31 cellular contexts compared by ENCODE assay signal in the genomic region with DNA sequence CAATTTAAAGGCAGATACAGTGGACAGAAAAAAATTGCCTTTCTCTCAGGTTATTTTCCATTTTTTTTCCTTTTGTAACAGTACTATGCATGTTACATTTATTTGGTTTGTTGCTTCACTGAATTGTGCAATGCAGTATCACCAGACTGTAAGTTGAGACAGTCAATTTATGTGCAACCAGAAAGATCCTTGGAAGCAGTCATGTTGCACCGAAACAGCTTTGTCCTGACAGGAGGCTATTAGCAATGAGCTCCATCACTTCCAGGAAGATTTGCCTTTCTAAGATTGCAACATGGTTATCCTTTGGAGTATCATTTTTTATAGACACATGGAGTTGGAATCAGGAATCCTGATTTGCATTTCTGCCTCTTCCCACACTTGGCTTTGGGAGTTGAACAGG.
DNase-seq lines count a peak whose midpoint lies in the region; ATAC-seq and TF ChIP-seq lines count a peak whose summit lies in the region.
"Had no signal": no experiment of that assay in that cellular context is flagged by ENCODE, and none has a peak within 500 bp of the region (broad histone marks: within the 10 kb centered on the region; RNA-seq: fewer than 3 reads in every experiment).

No MANE protein-coding gene starts in this region.

- peaks cover 11% of the 10 kb centered on the region for H3K27me3 Mint-ChIP-seq in activated naive CD4-positive, alpha-beta T cell treated with anti-CD3 and anti-CD28 coated beads for 36 hours (ENCODE audit: low read depth)
- H3K27me3 Mint-ChIP-seq: activated CD4-positive, alpha-beta T cell treated with anti-CD3 and anti-CD28 coated beads, Interleukin-2, amount 10 ng/mL, durations not matched to agents 24 days and 14 days; stimulated activated memory B cell treated with anti-CD40 and anti-IgM and Interleukin-4, amounts not matched to agents 10 μg/mL and 1 μg/mL and 100 μg/mL, for 72 hours had no signal

- H3K27me3 ChIP-seq in IMR-90 (ENCODE audit: control insufficient read depth, insufficient read depth, low read length): no peaks in the 10 kb centered on the region
- no peaks in the 10 kb centered on the region for H3K27me3 ChIP-seq in mesenchymal stem cell (ENCODE audit: control insufficient read depth in 1 of 2, insufficient read depth in 1 of 2, low read length in 2 of 2)
- H3K27me3 ChIP-seq: upper lobe of left lung had no signal

- in situ Hi-C loops in IMR-90 (cut with MboI; ENCODE audit: low sequenced_read_pairs): no loop called here

- H3K4me1 Mint-ChIP-seq in activated naive CD4-positive, alpha-beta T cell treated with anti-CD3 and anti-CD28 coated beads for 36 hours (ENCODE audit: low read depth): peaks cover 3% of the 10 kb centered on the region
- H3K4me1 Mint-ChIP-seq: activated CD4-positive, alpha-beta T cell treated with anti-CD3 and anti-CD28 coated beads, Interleukin-2, amount 10 ng/mL, durations not matched to agents 24 days and 14 days; central memory CD8-positive, alpha-beta T cell; natural killer cell; stimulated activated memory B cell treated with anti-CD40 and anti-IgM and Interleukin-4, amounts not matched to agents 10 μg/mL and 1 μg/mL and 100 μg/mL, for 72 hours; T-cell had no signal

- H3K56ac ChIP-seq in IMR-90 (ENCODE audit: extremely low read depth, insufficient read depth, low read length): no peak overlapping the region

- H3K9me3 ChIP-seq in IMR-90 (ENCODE audit: control insufficient read depth, insufficient read depth, low read length): no peaks in the 10 kb centered on the region
- peaks cover 13% of the 10 kb centered on the region for H3K9me3 ChIP-seq in mesenchymal stem cell (ENCODE audit: control insufficient read depth, low read length)
- no peaks in the 10 kb centered on the region for H3K9me3 ChIP-seq in mucosa of descending colon
- H3K9me3 ChIP-seq: psoas muscle, SJSA1, upper lobe of left lung had no signal

- H3K79me1 ChIP-seq in IMR-90 (ENCODE audit: low read depth in 1 of 2, low read length in 2 of 2): no peaks in the 10 kb centered on the region
- no peaks in the 10 kb centered on the region for H3K79me1 ChIP-seq in mesenchymal stem cell (replicated peaks; ENCODE audit: low read length, poor library complexity, severe bottlenecking)

- no peak overlapping the region for H3K27ac ChIP-seq in IMR-90 (ENCODE audit: insufficient read depth, low read length)
- no peak overlapping the region for H3K27ac ChIP-seq in mesenchymal stem cell (ENCODE audit: low read length, poor library complexity, severe bottlenecking)
- H3K27ac ChIP-seq: C4-2B, psoas muscle, SJSA1, skin epidermis, upper lobe of left lung had no signal

- H3K23ac ChIP-seq in IMR-90 (ENCODE audit: low read depth, low read length) (no peak overlapping the region), mesenchymal stem cell (ENCODE audit: low read length in 2 of 2) (no peak overlapping the region)

- no CpG with 5 or more reads among the region's 1 CpG for WGBS in IMR-90 (ENCODE audit: extremely low coverage in 2 of 2, insufficient read length in 1 of 2), 2 experiments
- no CpG with 5 or more reads among the region's 1 CpG for WGBS in mesenchymal stem cell

- H3K9me3 Mint-ChIP-seq in activated naive CD4-positive, alpha-beta T cell treated with anti-CD3 and anti-CD28 coated beads for 36 hours: peaks cover 4% of the 10 kb centered on the region
- H3K9me3 Mint-ChIP-seq: activated CD4-positive, alpha-beta T cell treated with anti-CD3 and anti-CD28 coated beads, Interleukin-2, amount 10 ng/mL, durations not matched to agents 24 days and 14 days; central memory CD8-positive, alpha-beta T cell; T-cell had no signal

- BruUV-seq in IMR-90 (replicated peaks; lab: Mats Ljungman, UMichigan): no TSS peak

- no peak overlapping the region for H2AK5ac ChIP-seq in IMR-90 (ENCODE audit: low read depth, low read length)
- no peak overlapping the region for H2AK5ac ChIP-seq in mesenchymal stem cell (ENCODE audit: low read length, severe bottlenecking)

- no peak for TF ChIP-seq POLR2A in IMR-90 (IDR thresholded peaks at IDR 0.05; ENCODE audit: low read depth, low read length)

- no peak for TF ChIP-seq CTCF in IMR-90 (conservative IDR thresholded peaks at IDR 0.05; ENCODE audit: low read depth, low read length)
- TF ChIP-seq CTCF in mucosa of descending colon (IDR thresholded peaks at IDR 0.05): no peak

- TF ChIP-seq RAD21 in IMR-90 (IDR thresholded peaks at IDR 0.05; ENCODE audit: low read length): no peak

- H3K4me3 Mint-ChIP-seq in activated naive CD4-positive, alpha-beta T cell treated with anti-CD3 and anti-CD28 coated beads for 36 hours: no peak overlapping the region
- H3K4me3 Mint-ChIP-seq: activated CD4-positive, alpha-beta T cell treated with anti-CD3 and anti-CD28 coated beads, Interleukin-2, amount 10 ng/mL, durations not matched to agents 24 days and 14 days; central memory CD8-positive, alpha-beta T cell; endodermal cell; natural killer cell; stimulated activated memory B cell treated with anti-CD40 and anti-IgM and Interleukin-4, amounts not matched to agents 10 μg/mL and 1 μg/mL and 100 μg/mL, for 72 hours; T-cell had no signal

- no peak overlapping the region for H2BK20ac ChIP-seq in IMR-90 (ENCODE audit: low read depth, low read length)

- no peak overlapping the region for H3K14ac ChIP-seq in IMR-90 (replicated peaks; ENCODE audit: low read depth, low read length)
- no peak overlapping the region for H3K14ac ChIP-seq in mesenchymal stem cell (ENCODE audit: low read length in 2 of 2)

- H3K36me3 ChIP-seq in IMR-90 (ENCODE audit: control insufficient read depth, insufficient read depth, low read length) (no peaks in the 10 kb centered on the region), mesenchymal stem cell (ENCODE audit: control insufficient read depth in 1 of 2, insufficient read depth in 2 of 2, low read depth in 1 of 2, low read length in 2 of 2) (no peaks in the 10 kb centered on the region), mucosa of descending colon (ENCODE audit: low read depth) (no peaks in the 10 kb centered on the region)
- H3K36me3 ChIP-seq: SJSA1, upper lobe of left lung had no signal

- intact Hi-C loops in IMR-90 (cut with micrococcal nuclease): no loop called here
- intact Hi-C loops in activated naive CD4-positive, alpha-beta T cell treated with anti-CD3 and anti-CD28 coated beads for 36 hours (cut with micrococcal nuclease): no loop called here
- intact Hi-C loops in mucosa of descending colon (cut with DNase I, micrococcal nuclease): no loop called here

- H2BK120ac ChIP-seq in IMR-90 (ENCODE audit: low read depth, low read length) (no peak overlapping the region), mesenchymal stem cell (ENCODE audit: low read depth, low read length) (no peak overlapping the region)

- H2BK5ac ChIP-seq in IMR-90 (ENCODE audit: low read depth, low read length, poor library complexity, severe bottlenecking) (no peak overlapping the region), mesenchymal stem cell (ENCODE audit: low read depth, low read length, poor library complexity, severe bottlenecking) (no peak overlapping the region)

- H3K4ac ChIP-seq in IMR-90 (ENCODE audit: low read depth, low read length): no peak overlapping the region
- no peak overlapping the region for H3K4ac ChIP-seq in mesenchymal stem cell (ENCODE audit: low read depth in 1 of 2, low read length in 2 of 2)

- H4K91ac ChIP-seq in IMR-90 (ENCODE audit: insufficient read depth, low read depth, low read length) (no peak overlapping the region), mesenchymal stem cell (ENCODE audit: low read length) (no peak overlapping the region)

- no peak overlapping the region for H3K18ac ChIP-seq in IMR-90 (ENCODE audit: low read depth, low read length)
- no peak overlapping the region for H3K18ac ChIP-seq in mesenchymal stem cell (ENCODE audit: low read depth in 1 of 2, low read length in 2 of 2)

- H3K9ac ChIP-seq in IMR-90 (ENCODE audit: low read depth, low read length) (no peak overlapping the region), mesenchymal stem cell (ENCODE audit: low read length) (no peak overlapping the region)

- H2AFZ ChIP-seq in IMR-90 (replicated peaks; ENCODE audit: low read length, poor library complexity) (no peak overlapping the region), mesenchymal stem cell (ENCODE audit: low read depth, low read length) (no peak overlapping the region)

- no peaks in the 10 kb centered on the region for H3K4me1 ChIP-seq in IMR-90 (ENCODE audit: control insufficient read depth, insufficient read depth, low read length)
- no peaks in the 10 kb centered on the region for H3K4me1 ChIP-seq in mesenchymal stem cell (ENCODE audit: control insufficient read depth, insufficient read depth, low read depth, low read length)
- no peaks in the 10 kb centered on the region for H3K4me1 ChIP-seq in mucosa of descending colon (ENCODE audit: low read depth)
- H3K4me1 ChIP-seq: psoas muscle, SJSA1, upper lobe of left lung had no signal

- H2BK15ac ChIP-seq in IMR-90 (ENCODE audit: low read depth, low read length): no peak overlapping the region
- H2BK15ac ChIP-seq in mesenchymal stem cell (ENCODE audit: low read depth, poor library complexity, severe bottlenecking): no peak overlapping the region

- peak; percentile 34 for DNase-seq in AG20443 (ENCODE audit: low spot score)
- peak; percentile 0 for DNase-seq in IMR-90
- DNase-seq in fibroblast of gingiva (ENCODE audit: low read depth): peak; percentile 88
- DNase-seq in mesenchymal stem cell: peak; percentile 0
- DNase-seq in NCI-H69 (lab: John Stamatoyannopoulos, UW): no peak
- DNase-seq in activated naive CD4-positive, alpha-beta T cell treated with anti-CD3 and anti-CD28 coated beads for 36 hours: no peak
- DNase-seq in mucosa of descending colon: no peak
- no peak for DNase-seq in mesenteric fat pad (ENCODE audit: low spot score)
- DNase-seq: activated CD4-positive, alpha-beta T cell treated with anti-CD3 and anti-CD28 coated beads, Interleukin-2, amount 10 ng/mL, durations not matched to agents 24 days and 14 days; activated effector memory CD4-positive, alpha-beta T cell treated with anti-CD3 and anti-CD28 coated beads, Interleukin-2, amount 50 U/mL, for 16 hours; activated T-cell treated with anti-CD3 and anti-CD28 coated beads, Interleukin-2, amount 50 U/mL, for 1 hour; COR-L47; dermis blood vessel endothelial cell; DMS53; endodermal cell; head of caudate nucleus; Karpas-422; MV-4-11; natural killer cell; NCI-H1436; NCI-H510A; nucleus accumbens; psoas muscle; RPMI8226; T-cell; upper lobe of left lung had no signal

- ATAC-seq in IMR-90 (ENCODE audit: low read depth) (no peak), mucosa of descending colon (no peak)
- ATAC-seq: natural killer cell; psoas muscle; stimulated activated memory B cell treated with anti-CD40 and anti-IgM and Interleukin-4, amounts not matched to agents 10 μg/mL and 1 μg/mL and 100 μg/mL, for 72 hours; T-cell had no signal

- H3K4me2 ChIP-seq in IMR-90 (ENCODE audit: low read depth, low read length) (no peak overlapping the region), mesenchymal stem cell (ENCODE audit: low read length, poor library complexity, severe bottlenecking) (no peak overlapping the region)

- no peak overlapping the region for H4K5ac ChIP-seq in IMR-90 (ENCODE audit: low read depth, low read length)

- H3K36me3 Mint-ChIP-seq in activated naive CD4-positive, alpha-beta T cell treated with anti-CD3 and anti-CD28 coated beads for 36 hours (ENCODE audit: low read depth): no peaks in the 10 kb centered on the region
- H3K36me3 Mint-ChIP-seq: natural killer cell; stimulated activated memory B cell treated with anti-CD40 and anti-IgM and Interleukin-4, amounts not matched to agents 10 μg/mL and 1 μg/mL and 100 μg/mL, for 72 hours; T-cell had no signal

- POLR2A ChIA-PET in IMR-90 (lab: Charles Lee; ENCODE audit: unreplicated experiment): no interaction called here

- H4K8ac ChIP-seq in IMR-90 (ENCODE audit: low read depth in 2 of 2, low read length in 2 of 2) (no peak overlapping the region), mesenchymal stem cell (ENCODE audit: low read length) (no peak overlapping the region)

- H2AK9ac ChIP-seq in IMR-90 (replicated peaks; ENCODE audit: low read depth, low read length, poor library complexity): no peak overlapping the region

- H2BK12ac ChIP-seq in mesenchymal stem cell (ENCODE audit: low read length in 2 of 2): no peak overlapping the region

- dilution Hi-C loops in IMR-90 (cut with HindIII; ENCODE audit: low sequenced_read_pairs, unreplicated experiment): no loop called here

- no peaks in the 10 kb centered on the region for H3K9me1 ChIP-seq in IMR-90 (ENCODE audit: insufficient read depth, low read length)

- H3K27ac Mint-ChIP-seq in activated naive CD4-positive, alpha-beta T cell treated with anti-CD3 and anti-CD28 coated beads for 36 hours: no peak overlapping the region
- H3K27ac Mint-ChIP-seq: activated CD4-positive, alpha-beta T cell treated with anti-CD3 and anti-CD28 coated beads, Interleukin-2, amount 10 ng/mL, durations not matched to agents 24 days and 14 days; endodermal cell; natural killer cell; stimulated activated memory B cell treated with anti-CD40 and anti-IgM and Interleukin-4, amounts not matched to agents 10 μg/mL and 1 μg/mL and 100 μg/mL, for 72 hours; T-cell had no signal

- no peak overlapping the region for H3K4me3 ChIP-seq in IMR-90 (ENCODE audit: insufficient read depth, low read depth, low read length)
- H3K4me3 ChIP-seq in mesenchymal stem cell (ENCODE audit: insufficient read depth in 1 of 2, low read depth in 1 of 2, low read length in 2 of 2): no peak overlapping the region
- H3K4me3 ChIP-seq in mucosa of descending colon: no peak overlapping the region
- H3K4me3 ChIP-seq: psoas muscle, SJSA1, skin epidermis, upper lobe of left lung had no signal

- CTCF ChIA-PET in IMR-90 (lab: Yijun Ruan, JAX): no interaction called here
- CTCF ChIA-PET in activated naive CD4-positive, alpha-beta T cell treated with anti-CD3 and anti-CD28 coated beads for 36 hours (lab: Charles Lee): interaction anchor here (0.6 kb wide), 1 partner anchor 165 kb away, joined by 3 read pairs; no protein-coding TSS in a partner anchor

- H4K20me1 ChIP-seq in IMR-90 (ENCODE audit: insufficient read depth, low read length): no peaks in the 10 kb centered on the region

Comparison
In these comparisons a context has a peak if more than half of its experiments do, and no peak if none do; other contexts are left out.
1. DNase-seq: peak in AG20443 (single experiment), IMR-90 (single experiment), fibroblast of gingiva (single experiment) and mesenchymal stem cell (single experiment); none in NCI-H69 (single experiment), activated naive CD4-positive, alpha-beta T cell treated with anti-CD3 and anti-CD28 coated beads for 36 hours (single experiment), mucosa of descending colon (0 of 3) and mesenteric fat pad (single experiment).